ENCODE assay signal across 11 cellular contexts in genomic region chr1:209733409-209734192, GRCh38. TPM values are rescaled to one million over a fixed set of nuclear protein-coding genes. Genes with fewer than 3 reads are reported as not detected.
A peak's percentile ranks its signal among the peaks of the same experiment; 100 is the strongest.
DNase-seq lines count a peak whose midpoint lies in the region; ATAC-seq and TF ChIP-seq lines count a peak whose summit lies in the region.
"Had no signal": no experiment of that assay in that cellular context is flagged by ENCODE, and none has a peak within 500 bp of the region (broad histone marks: within the 10 kb centered on the region; RNA-seq: fewer than 3 reads in every experiment).

No MANE protein-coding gene starts in this region.

- no peaks in the 10 kb centered on the region for H3K36me3 ChIP-seq in left lung
- H3K36me3 ChIP-seq: neural progenitor cell, upper lobe of left lung had no signal

- H3K27ac ChIP-seq in left lung: peak overlapping the region in 1 of 2 donors; percentile 9
- H3K27ac ChIP-seq: neural progenitor cell, upper lobe of left lung had no signal

- H3K9me3 ChIP-seq in left lung: no peaks in the 10 kb centered on the region
- H3K9me3 ChIP-seq: upper lobe of left lung had no signal

- no peak overlapping the region for H3K4me3 ChIP-seq in left lung
- H3K4me3 ChIP-seq: neural progenitor cell, upper lobe of left lung had no signal

- DNase-seq in EL (peak; percentile 9), SIG-M5 treated with dmso at 0.1 percent for 504 hours (lab: John Stamatoyannopoulos, UW; ENCODE audit: unreplicated experiment) (peak; percentile 98), left lung (no peak), NK-92 (lab: John Stamatoyannopoulos, UW; ENCODE audit: unreplicated experiment) (no peak), hippocampal formation (lab: John Stamatoyannopoulos, UW) (no peak), NCI-H510A (lab: John Stamatoyannopoulos, UW) (no peak)
- DNase-seq: COR-L47; NCI-H526 treated with DMSO at 0.1 percent for 48 hours; stimulated activated CD4-positive, alpha-beta T cell treated with anti-CD3 and anti-CD28 coated beads, Interleukin-4, amount 100 ng/mL, for 24 hours; upper lobe of left lung had no signal

- intact Hi-C loops in left lung (cut with DNase I): no loop called here

- peak; percentile 67 for ATAC-seq in left lung

- H3K4me1 ChIP-seq in left lung: no peaks in the 10 kb centered on the region
- H3K4me1 ChIP-seq: neural progenitor cell, upper lobe of left lung had no signal

- TF ChIP-seq CTCF in left lung (IDR thresholded peaks at IDR 0.05): no peak

- no peaks in the 10 kb centered on the region for H3K27me3 ChIP-seq in left lung
- H3K27me3 ChIP-seq: upper lobe of left lung had no signal

RNA-seq across cellular contexts. Expression of gene TRAF3IP3, which starts 22.3 kb away (rescaled TPM):
- total RNA-seq in left lung: 10 to 100 TPM in 1 of 2 donors, 1 to 10 TPM in 1; 4.5 to 13.5 TPM

RNA-seq across cellular contexts. Expression of gene HSD11B1, which starts 29.0 kb away (rescaled TPM):
- total RNA-seq in left lung: 10 to 100 TPM in 1 of 2 donors, 1 to 10 TPM in 1; 8.1 to 30.7 TPM

RNA-seq across cellular contexts. Expression of gene C1orf74, which starts 50.8 kb away (rescaled TPM):
- total RNA-seq in left lung: 1 to 10 TPM; 1.8 to 2.2 TPM

RNA-seq across cellular contexts. Expression of gene G0S2, which starts 58.4 kb away (rescaled TPM):
- total RNA-seq in left lung: 10 to 100 TPM; 10.6 to 89.1 TPM

Comparison
In these comparisons a context has a peak if more than half of its experiments do, and no peak if none do; other contexts are left out.
1. DNase-seq: peak in EL (single experiment) and SIG-M5 treated with dmso at 0.1 percent for 504 hours (single experiment); none in left lung (0 of 2), NK-92 (single experiment), hippocampal formation (0 of 2) and NCI-H510A (single experiment).